ENCODE assay signal across 8 cellular contexts in the genomic region with DNA sequence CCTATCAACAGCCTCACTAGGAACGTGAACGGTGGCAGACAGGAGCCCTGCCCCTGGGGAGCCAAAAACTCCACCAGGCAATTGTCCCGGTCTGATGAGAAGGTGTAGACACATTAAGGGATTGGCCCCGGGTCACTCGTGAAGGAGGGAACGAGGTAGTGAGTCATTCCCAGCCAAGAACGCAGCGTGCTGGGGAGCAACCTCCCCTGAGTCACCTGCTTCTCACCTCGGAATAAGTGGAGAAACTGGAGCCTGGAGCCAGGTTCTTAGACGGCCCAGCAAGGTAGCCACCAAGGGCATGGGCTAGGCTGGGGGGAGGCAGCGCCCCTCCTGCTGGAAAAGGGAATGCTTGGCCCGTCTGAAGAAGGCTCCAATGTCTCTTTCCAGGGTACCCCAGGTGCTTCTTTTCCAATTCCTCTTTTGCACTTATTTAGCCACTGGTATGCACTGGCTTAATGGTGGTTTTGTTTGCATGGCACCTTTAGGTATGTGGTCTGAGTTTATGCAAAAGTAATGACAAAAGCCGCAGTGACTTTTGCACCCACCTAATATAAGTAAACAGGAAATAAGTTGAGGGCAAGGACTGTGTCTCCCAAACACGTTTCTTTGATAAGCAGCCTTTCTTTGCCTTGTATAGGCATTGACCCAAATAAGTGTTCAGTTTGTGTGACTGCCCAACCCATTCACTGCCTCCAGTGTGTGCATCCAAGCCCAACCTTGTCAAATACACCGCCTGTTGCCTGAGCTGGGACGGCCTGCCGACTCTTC. TPM values are rescaled to one million over a fixed set of nuclear protein-coding genes. Genes with fewer than 3 reads are reported as not detected.
A peak's percentile ranks its signal among the peaks of the same experiment; 100 is the strongest.
DNase-seq lines count a peak whose midpoint lies in the region; ATAC-seq and TF ChIP-seq lines count a peak whose summit lies in the region.

No MANE protein-coding gene starts in this region.

- peak overlapping the region; percentile 94 for H3K27ac ChIP-seq in mesendoderm (ENCODE audit: low read depth, low read length)

- no peak overlapping the region for H2BK15ac ChIP-seq in mesendoderm (replicated peaks; ENCODE audit: low read depth)

- no peaks in the 10 kb centered on the region for H3K27me3 ChIP-seq in mesendoderm (ENCODE audit: insufficient read depth, low read length, poor library complexity)

- no peaks in the 10 kb centered on the region for H3K79me1 ChIP-seq in mesendoderm (ENCODE audit: low read length)

- no peaks in the 10 kb centered on the region for H3K27me3 Mint-ChIP-seq in central memory CD8-positive, alpha-beta T cell

- peaks cover 20% of the 10 kb centered on the region for H3K36me3 Mint-ChIP-seq in central memory CD8-positive, alpha-beta T cell (ENCODE audit: insufficient read depth)

- no CpG with 5 or more reads among the region's 17 CpGs for WGBS in mesendoderm (ENCODE audit: extremely low coverage, insufficient coverage, low lambda C conversion rate)

- no peak overlapping the region for H2AK5ac ChIP-seq in mesendoderm (ENCODE audit: low read length)

- peak overlapping the region; percentile 99 for H3K18ac ChIP-seq in mesendoderm (ENCODE audit: low read length)

- H3K4me1 Mint-ChIP-seq in central memory CD8-positive, alpha-beta T cell = peaks cover 41% of the 10 kb centered on the region

- no peaks in the 10 kb centered on the region for H3K36me3 ChIP-seq in mesendoderm (ENCODE audit: control insufficient read depth, insufficient read depth, low read length)

- H3K4me1 ChIP-seq in mesendoderm (ENCODE audit: control insufficient read depth, low read depth, low read length) = peaks cover 4% of the 10 kb centered on the region

- no peak overlapping the region for H3K4ac ChIP-seq in mesendoderm (ENCODE audit: low read depth, low read length)

- no peak overlapping the region for H2BK5ac ChIP-seq in mesendoderm (ENCODE audit: low read length)

- H3K4me2 ChIP-seq in mesendoderm (ENCODE audit: low read length) = peak overlapping the region; percentile 72

- peak overlapping the region; percentile 87 for H3K4me3 Mint-ChIP-seq in central memory CD8-positive, alpha-beta T cell

- peaks cover 15% of the 10 kb centered on the region for H3K79me2 ChIP-seq in mesendoderm (ENCODE audit: control insufficient read depth, insufficient read depth, low read length)

- no peak overlapping the region for H2BK120ac ChIP-seq in mesendoderm (ENCODE audit: low read depth, low read length)

- DNase-seq in A172 (ENCODE audit: low spot score) (peak; percentile 73), mesendoderm (peak; percentile 96), ureter (ENCODE audit: low spot score) (peak; percentile 76)
- DNase-seq in central memory CD8-positive, alpha-beta T cell (ENCODE audit: low spot score in 2 of 2) = peak; percentile 22 to 63

- no peak overlapping the region for H4K8ac ChIP-seq in mesendoderm (ENCODE audit: low read depth, low read length)

- peak; percentile 65 for ATAC-seq in GM18517 (IDR thresholded peaks at IDR 0.05; ENCODE audit: unreplicated experiment)
- ATAC-seq in HG03045 (IDR thresholded peaks at IDR 0.05; ENCODE audit: unreplicated experiment) = peak; percentile 49
- peak; percentile 12 for ATAC-seq in SK-N-SH treated with all-trans-retinoic acid at 6 μM for 48 hours
- ATAC-seq in central memory CD8-positive, alpha-beta T cell (replicated peaks; ENCODE audit: extremely low read depth, poor library complexity, severe bottlenecking) = peak; percentile 82
- no peak for ATAC-seq in HG03095 (IDR thresholded peaks at IDR 0.05; ENCODE audit: unreplicated experiment)

- H3K9ac ChIP-seq in mesendoderm (ENCODE audit: low read length) = peak overlapping the region; percentile 95

- peak overlapping the region; percentile 92 for H3K27ac Mint-ChIP-seq in central memory CD8-positive, alpha-beta T cell (ENCODE audit: low read depth)

- peak overlapping the region; percentile 80 for H3K4me3 ChIP-seq in mesendoderm (ENCODE audit: low read length)

- no peak overlapping the region for H3K23ac ChIP-seq in mesendoderm (ENCODE audit: low read length)

- peak overlapping the region; percentile 95 for H3K56ac ChIP-seq in mesendoderm (ENCODE audit: low read length)

- no peaks in the 10 kb centered on the region for H3K9me3 Mint-ChIP-seq in central memory CD8-positive, alpha-beta T cell

- H4K5ac ChIP-seq in mesendoderm (ENCODE audit: low read length) = no peak overlapping the region

TF ChIP-seq in SK-N-SH treated with all-trans-retinoic acid at 6 μM for 48 hours, 23 proteins besides CTCF, POLR2A, EP300 and RAD21:
- TF ChIP-seq SNAI2 (CRISPR knock-in tag; IDR thresholded peaks at IDR 0.05) = no peak
- TF ChIP-seq ISL1 (CRISPR knock-in tag; IDR thresholded peaks at IDR 0.05) = no peak
- no peak for TF ChIP-seq ZFP3 (CRISPR knock-in tag; IDR thresholded peaks at IDR 0.05)
- TF ChIP-seq, protein P1, sequence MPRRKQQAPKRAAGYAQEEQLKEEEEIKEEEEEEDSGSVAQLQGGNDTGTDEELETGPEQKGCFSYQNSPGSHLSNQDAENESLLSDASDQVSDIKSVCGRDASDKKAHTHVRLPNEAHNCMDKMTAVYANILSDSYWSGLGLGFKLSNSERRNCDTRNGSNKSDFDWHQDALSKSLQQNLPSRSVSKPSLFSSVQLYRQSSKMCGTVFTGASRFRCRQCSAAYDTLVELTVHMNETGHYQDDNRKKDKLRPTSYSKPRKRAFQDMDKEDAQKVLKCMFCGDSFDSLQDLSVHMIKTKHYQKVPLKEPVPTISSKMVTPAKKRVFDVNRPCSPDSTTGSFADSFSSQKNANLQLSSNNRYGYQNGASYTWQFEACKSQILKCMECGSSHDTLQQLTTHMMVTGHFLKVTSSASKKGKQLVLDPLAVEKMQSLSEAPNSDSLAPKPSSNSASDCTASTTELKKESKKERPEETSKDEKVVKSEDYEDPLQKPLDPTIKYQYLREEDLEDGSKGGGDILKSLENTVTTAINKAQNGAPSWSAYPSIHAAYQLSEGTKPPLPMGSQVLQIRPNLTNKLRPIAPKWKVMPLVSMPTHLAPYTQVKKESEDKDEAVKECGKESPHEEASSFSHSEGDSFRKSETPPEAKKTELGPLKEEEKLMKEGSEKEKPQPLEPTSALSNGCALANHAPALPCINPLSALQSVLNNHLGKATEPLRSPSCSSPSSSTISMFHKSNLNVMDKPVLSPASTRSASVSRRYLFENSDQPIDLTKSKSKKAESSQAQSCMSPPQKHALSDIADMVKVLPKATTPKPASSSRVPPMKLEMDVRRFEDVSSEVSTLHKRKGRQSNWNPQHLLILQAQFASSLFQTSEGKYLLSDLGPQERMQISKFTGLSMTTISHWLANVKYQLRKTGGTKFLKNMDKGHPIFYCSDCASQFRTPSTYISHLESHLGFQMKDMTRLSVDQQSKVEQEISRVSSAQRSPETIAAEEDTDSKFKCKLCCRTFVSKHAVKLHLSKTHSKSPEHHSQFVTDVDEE (CRISPR knock-in tag; IDR thresholded peaks at IDR 0.05) = no peak
- TF ChIP-seq TOX (CRISPR knock-in tag; IDR thresholded peaks at IDR 0.05; ENCODE audit: borderline replicate concordance) = no peak
- TF ChIP-seq ZFP30 (CRISPR knock-in tag; IDR thresholded peaks at IDR 0.05) = no peak
- TF ChIP-seq BACH2 (CRISPR knock-in tag; IDR thresholded peaks at IDR 0.05; ENCODE audit: borderline replicate concordance) = no peak
- no peak for TF ChIP-seq PPARA (CRISPR knock-in tag; IDR thresholded peaks at IDR 0.05; ENCODE audit: borderline replicate concordance)
- TF ChIP-seq ZNF8 (CRISPR knock-in tag; IDR thresholded peaks at IDR 0.05) = no peak

RNA-seq across cellular contexts. Expression of gene HELZ, which starts 1.8 kb away (rescaled TPM):
- 28.5 and 44.1 TPM in 2 replicates for total RNA-seq in A172 (2014; rRNA removed; shearing (Covaris generic))
- 16.0 TPM for polyA plus RNA-seq in mesendoderm (2013, experiment 1 of 2)
- 14.8 TPM for polyA plus RNA-seq in mesendoderm (2013, experiment 2 of 2)
- total RNA-seq in ureter = 68.4 TPM

Comparison
In these comparisons a context has a peak if more than half of its experiments do, and no peak if none do; other contexts are left out.
1. DNase-seq: peak in every context shown above with its lines; median percentile 96 in mesendoderm; 76 in ureter; 73 in A172; 42 in central memory CD8-positive, alpha-beta T cell.